8 cellular contexts compared by ENCODE assay signal in genomic region chr19:55598719-55599467, GRCh38. TPM values are rescaled to one million over a fixed set of nuclear protein-coding genes. Genes with fewer than 3 reads are reported as not detected.
DNase-seq lines count a peak whose midpoint lies in the region; ATAC-seq and TF ChIP-seq lines count a peak whose summit lies in the region.

No MANE protein-coding gene starts in this region.

- DNase-seq in AG10803 (ENCODE audit: low read depth) (peak; percentile 92), NCI-H460 (ENCODE audit: extremely low read depth, low read depth) (peak; percentile 89), chondrocyte (ENCODE audit: low spot score) (peak; percentile 98), left colon (peak; percentile 92 to 95)
- DNase-seq in activated CD4-positive, alpha-beta T cell treated with anti-CD3 and anti-CD28 coated beads for 24 hours (ENCODE audit: low read depth in 2 of 2): peak; percentile 88 to 90
- peak; percentile 82 to 90 for DNase-seq in stimulated activated CD4-positive, alpha-beta T cell treated with anti-CD3 and anti-CD28 coated beads, Interleukin-1b, Interleukin-23, amount 100 ng/mL, for 4 hours (ENCODE audit: low read depth in 2 of 2)

- ATAC-seq in GM19043 (IDR thresholded peaks at IDR 0.05; ENCODE audit: low read depth, unreplicated experiment) (peak; percentile 42), HG03354 (IDR thresholded peaks at IDR 0.05; ENCODE audit: poor library complexity, severe bottlenecking, unreplicated experiment) (peak; percentile 58), left colon (peak; percentile 82)

- H3K4me3 ChIP-seq in AG10803 (ENCODE audit: low read length): peak overlapping the region; percentile 89

- no peaks in the 10 kb centered on the region for H3K9me3 Mint-ChIP-seq in chondrocyte (ENCODE audit: low read depth)

- peak overlapping the region; percentile 99 for H3K27ac Mint-ChIP-seq in chondrocyte (ENCODE audit: unreplicated experiment)

- H3K36me3 Mint-ChIP-seq in chondrocyte (ENCODE audit: low read depth): peaks cover 22% of the 10 kb centered on the region

- H3K27me3 Mint-ChIP-seq in chondrocyte (ENCODE audit: low read depth): no peaks in the 10 kb centered on the region

- no peak for TF ChIP-seq CTCF in AG10803 (conservative IDR thresholded peaks at IDR 0.05; ENCODE audit: low read length)
- TF ChIP-seq CTCF in chondrocyte (IDR thresholded peaks at IDR 0.05): no peak

- intact Hi-C loops in left colon (cut with DNase I, micrococcal nuclease): no loop called here

- peaks cover 25% of the 10 kb centered on the region for H3K4me1 Mint-ChIP-seq in chondrocyte (ENCODE audit: low read depth)

- H3K4me3 Mint-ChIP-seq in chondrocyte (ENCODE audit: unreplicated experiment): peak overlapping the region; percentile 88

RNA-seq across cellular contexts. Expression of gene FIZ1, which starts 0.4 kb away (rescaled TPM):
- total RNA-seq in NCI-H460 (2014; rRNA removed; shearing (Covaris generic)): 3.6 and 5.0 TPM in 2 replicates
- 7.2 and 8.3 TPM in 2 replicates for polyA plus RNA-seq in NCI-H460 (2014; cell fraction: nucleus; rRNA removed)
- 11.3 to 14.7 TPM (median 14.4 TPM) in 3 replicates for total RNA-seq in chondrocyte
- total RNA-seq in left colon: 10 to 100 TPM; 14.7 to 15.5 TPM

RNA-seq across cellular contexts. Expression of gene ZNF524, which starts 1.2 kb away (rescaled TPM):
- total RNA-seq in NCI-H460 (2014; rRNA removed; shearing (Covaris generic)): 15.9 and 16.5 TPM in 2 replicates
- polyA plus RNA-seq in NCI-H460 (2014; cell fraction: nucleus; rRNA removed): 19.8 and 31.2 TPM in 2 replicates
- total RNA-seq in chondrocyte (10.1 to 11.0 TPM (median 10.8 TPM) in 3 replicates), left colon (10 to 100 TPM; 26.6 to 36.4 TPM)

RNA-seq across cellular contexts. Expression of gene ZNF865, which starts 6.6 kb away (rescaled TPM):
- 1.1 and 1.3 TPM in 2 replicates for total RNA-seq in NCI-H460 (2014; rRNA removed; shearing (Covaris generic))
- 2.2 and 3.3 TPM in 2 replicates for polyA plus RNA-seq in NCI-H460 (2014; cell fraction: nucleus; rRNA removed)
- total RNA-seq in chondrocyte (16.1 to 18.1 TPM (median 16.4 TPM) in 3 replicates), left colon (10 to 100 TPM; 13.0 to 13.6 TPM)

RNA-seq across cellular contexts. Expression of gene ZNF579, which starts 18.2 kb away (rescaled TPM):
- 2.1 and 3.2 TPM in 2 replicates for total RNA-seq in NCI-H460 (2014; rRNA removed; shearing (Covaris generic))
- polyA plus RNA-seq in NCI-H460 (2014; cell fraction: nucleus; rRNA removed): 6.2 and 8.7 TPM in 2 replicates
- total RNA-seq in chondrocyte (15.7 to 23.6 TPM (median 23.1 TPM) in 3 replicates), left colon (1 to 10 TPM; 5.3 to 7.3 TPM)

RNA-seq across cellular contexts. Expression of gene ZNF784, which starts 25.5 kb away (rescaled TPM):
- 2.1 and 2.2 TPM in 2 replicates for total RNA-seq in NCI-H460 (2014; rRNA removed; shearing (Covaris generic))
- polyA plus RNA-seq in NCI-H460 (2014; cell fraction: nucleus; rRNA removed): 10.8 and 12.1 TPM in 2 replicates
- total RNA-seq in chondrocyte (6.1 to 7.9 TPM (median 6.4 TPM) in 3 replicates), left colon (10 to 100 TPM in 1 of 2 donors, 1 to 10 TPM in 1; 8.6 to 11.6 TPM)

Comparison
In these comparisons a context has a peak if more than half of its experiments do, and no peak if none do; other contexts are left out.
1. Peak in every context shown above with its lines: DNase-seq, ATAC-seq and H3K4me3 ChIP-seq.